ENCODE assay signal across 25 cellular contexts in genomic region chr3:44409640-44410410, GRCh38.
"Had no signal": no experiment of that assay in that cellular context is flagged by ENCODE, and none has a peak within 500 bp of the region (broad histone marks: within the 10 kb centered on the region; RNA-seq: fewer than 3 reads in every experiment).

No MANE protein-coding gene starts in this region.

- H3K4me1 ChIP-seq: esophagus squamous epithelium had no signal

- H3K36me3 Mint-ChIP-seq: activated CD4-positive, alpha-beta memory T cell treated with anti-CD3 and anti-CD28 coated beads for 36 hours; activated CD8-positive, alpha-beta memory T cell treated with anti-CD3 and anti-CD28 coated beads, Interleukin-2, amount 10 ng/mL, durations not matched to agents 7 days and 5 days; activated naive CD4-positive, alpha-beta T cell treated with anti-CD3 and anti-CD28 coated beads, Interleukin-2, amount 50 U/mL, for 72 hours had no signal

- H3K27me3 ChIP-seq: brain microvascular endothelial cell, esophagus squamous epithelium had no signal

- H3K4me3 ChIP-seq: esophagus squamous epithelium had no signal

- H3K4me1 Mint-ChIP-seq: activated CD4-positive, alpha-beta T cell treated with anti-CD3 and anti-CD28 coated beads for 36 hours; activated CD4-positive, alpha-beta T cell treated with anti-CD3 and anti-CD28 coated beads, Interleukin-2, amount 10 ng/mL, durations not matched to agents 24 days and 14 days; activated CD8-positive, alpha-beta memory T cell treated with anti-CD3 and anti-CD28 coated beads, Interleukin-2, amount 10 ng/mL, durations not matched to agents 7 days and 5 days; activated naive CD8-positive, alpha-beta T cell treated with anti-CD3 and anti-CD28 coated beads, Interleukin-2, amount 10 ng/mL, durations not matched to agents 7 days and 5 days; central memory CD8-positive, alpha-beta T cell had no signal

- H3K4me3 Mint-ChIP-seq: activated CD4-positive, alpha-beta memory T cell treated with anti-CD3 and anti-CD28 coated beads for 36 hours; activated CD4-positive, alpha-beta T cell treated with anti-CD3 and anti-CD28 coated beads for 36 hours; activated CD4-positive, alpha-beta T cell treated with anti-CD3 and anti-CD28 coated beads, Interleukin-2, amount 10 ng/mL, durations not matched to agents 24 days and 14 days; activated CD8-positive, alpha-beta memory T cell treated with anti-CD3 and anti-CD28 coated beads, Interleukin-2, amount 10 ng/mL, durations not matched to agents 7 days and 5 days; activated CD8-positive, alpha-beta T cell treated with anti-CD3 and anti-CD28 coated beads, Interleukin-2, amount 10 ng/mL, durations not matched to agents 7 days and 5 days; activated naive CD8-positive, alpha-beta T cell treated with anti-CD3 and anti-CD28 coated beads, Interleukin-2, amount 10 ng/mL, durations not matched to agents 7 days and 5 days; central memory CD8-positive, alpha-beta T cell; effector memory CD8-positive, alpha-beta T cell had no signal

- H3K27ac ChIP-seq: brain microvascular endothelial cell, epithelial cell of prostate, esophagus squamous epithelium had no signal

- ATAC-seq: activated CD4-positive, alpha-beta T cell treated with anti-CD3 and anti-CD28 coated beads for 36 hours; activated CD8-positive, alpha-beta memory T cell treated with anti-CD3 and anti-CD28 coated beads, Interleukin-2, amount 10 ng/mL, durations not matched to agents 7 days and 5 days; activated CD8-positive, alpha-beta T cell treated with anti-CD3 and anti-CD28 coated beads, Interleukin-2, amount 10 ng/mL, durations not matched to agents 7 days and 5 days; activated naive CD4-positive, alpha-beta T cell treated with anti-CD3 and anti-CD28 coated beads, Interleukin-2, amount 50 U/mL, for 72 hours; effector memory CD8-positive, alpha-beta T cell had no signal

- H3K36me3 ChIP-seq: brain microvascular endothelial cell had no signal

- DNase-seq: activated CD4-positive, alpha-beta memory T cell treated with anti-CD3 and anti-CD28 coated beads for 36 hours; activated CD4-positive, alpha-beta T cell treated with anti-CD3 and anti-CD28 coated beads for 36 hours; activated CD4-positive, alpha-beta T cell treated with anti-CD3 and anti-CD28 coated beads, Interleukin-2, amount 10 ng/mL, durations not matched to agents 24 days and 14 days; activated CD4-positive, CD25-positive, alpha-beta regulatory T cell; activated CD4-positive, CD25-positive, alpha-beta regulatory T cell treated with anti-CD3 and anti-CD28 coated beads, Interleukin-2, amount 50 U/mL, for 72 hours; activated CD8-positive, alpha-beta memory T cell treated with anti-CD3 and anti-CD28 coated beads, Interleukin-2, amount 10 ng/mL, durations not matched to agents 7 days and 5 days; activated CD8-positive, alpha-beta memory T cell treated with anti-CD3 and anti-CD28 coated beads, Interleukin-2, amount 50 U/mL, for 4 hours; activated CD8-positive, alpha-beta T cell treated with anti-CD3 and anti-CD28 coated beads, Interleukin-2, amount 10 ng/mL, durations not matched to agents 7 days and 5 days; activated gamma-delta T cell; activated naive CD4-positive, alpha-beta T cell treated with Interleukin-2 at 50 U/mL for 16 hours; activated naive CD8-positive, alpha-beta T cell treated with anti-CD3 and anti-CD28 coated beads, Interleukin-2, amount 10 ng/mL, durations not matched to agents 7 days and 5 days; activated T-cell treated with anti-CD3 and anti-CD28 coated beads, Interleukin-2, amount 50 U/mL, for 1 hour; activated T-cell treated with anti-CD3 and anti-CD28 coated beads, Interleukin-2, amount 50 U/mL, for 48 hours; anterior cingulate cortex; brain microvascular endothelial cell; cortex of kidney; dermis blood vessel endothelial cell; effector CD4-positive, alpha-beta T cell; effector memory CD8-positive, alpha-beta T cell; esophagus squamous epithelium; glutamatergic neuron; T-helper 2 cell had no signal

- H3K9me3 ChIP-seq: esophagus squamous epithelium had no signal

- H3K27ac Mint-ChIP-seq: activated CD4-positive, alpha-beta memory T cell treated with anti-CD3 and anti-CD28 coated beads for 36 hours; activated CD4-positive, alpha-beta T cell treated with anti-CD3 and anti-CD28 coated beads for 36 hours; activated CD4-positive, alpha-beta T cell treated with anti-CD3 and anti-CD28 coated beads, Interleukin-2, amount 10 ng/mL, durations not matched to agents 24 days and 14 days; activated CD8-positive, alpha-beta memory T cell treated with anti-CD3 and anti-CD28 coated beads, Interleukin-2, amount 10 ng/mL, durations not matched to agents 7 days and 5 days; activated CD8-positive, alpha-beta T cell treated with anti-CD3 and anti-CD28 coated beads, Interleukin-2, amount 10 ng/mL, durations not matched to agents 7 days and 5 days; activated naive CD4-positive, alpha-beta T cell treated with anti-CD3 and anti-CD28 coated beads, Interleukin-2, amount 50 U/mL, for 72 hours had no signal

- H3K9me3 Mint-ChIP-seq: activated CD4-positive, alpha-beta memory T cell treated with anti-CD3 and anti-CD28 coated beads for 36 hours; activated CD4-positive, alpha-beta T cell treated with anti-CD3 and anti-CD28 coated beads, Interleukin-2, amount 10 ng/mL, durations not matched to agents 24 days and 14 days; activated naive CD4-positive, alpha-beta T cell treated with anti-CD3 and anti-CD28 coated beads, Interleukin-2, amount 50 U/mL, for 72 hours; activated naive CD8-positive, alpha-beta T cell treated with anti-CD3 and anti-CD28 coated beads, Interleukin-2, amount 10 ng/mL, durations not matched to agents 7 days and 5 days; central memory CD8-positive, alpha-beta T cell; effector memory CD8-positive, alpha-beta T cell had no signal
